20 cellular contexts compared by ENCODE assay signal in genomic region chr1:94395748-94396309, GRCh38.
"Had no signal": no experiment of that assay in that cellular context is flagged by ENCODE, and none has a peak within 500 bp of the region (broad histone marks: within the 10 kb centered on the region; RNA-seq: fewer than 3 reads in every experiment).

No MANE protein-coding gene starts in this region.

- H3K27me3 ChIP-seq: ascending aorta, hepatocyte, sigmoid colon, suprapubic skin had no signal

- H3K4me2 ChIP-seq: hepatocyte had no signal

- H3K4me1 ChIP-seq: ascending aorta, lower lobe of right lung, psoas muscle, sigmoid colon had no signal

- H2AFZ ChIP-seq: hepatocyte had no signal

- H3K36me3 ChIP-seq: ascending aorta, lower lobe of right lung, sigmoid colon, suprapubic skin had no signal

- H3K4me3 ChIP-seq: ascending aorta, hepatocyte, lower lobe of right lung, psoas muscle, sigmoid colon, suprapubic skin had no signal

- H3K27ac ChIP-seq: ascending aorta, hepatocyte, lower lobe of right lung, psoas muscle, sigmoid colon, suprapubic skin, VCaP had no signal

- DNase-seq: activated CD4-positive, alpha-beta T cell treated with anti-CD3 and anti-CD28 coated beads for 36 hours; activated CD8-positive, alpha-beta memory T cell treated with anti-CD3 and anti-CD28 coated beads, Interleukin-2, amount 50 U/mL, for 4 hours; activated CD8-positive, alpha-beta T cell treated with anti-CD3 and anti-CD28 coated beads for 36 hours; activated gamma-delta T cell treated with Interleukin-2 at 50 U/mL for 16 hours; activated naive CD8-positive, alpha-beta T cell treated with anti-CD3 and anti-CD28 coated beads, Interleukin-2, amount 50 U/mL, for 24 hours; activated T-cell treated with anti-CD3 and anti-CD28 coated beads, Interleukin-2, amount 50 U/mL, for 72 hours; cortex of kidney; effector memory CD8-positive, alpha-beta T cell; lower lobe of right lung; natural killer cell; occipital lobe; psoas muscle; sigmoid colon; stimulated activated CD4-positive, alpha-beta T cell treated with anti-CD3 and anti-CD28 coated beads, Interleukin-12 subunit alpha, Interleukin-12 subunit beta, amount 100 ng/mL, for 4 hours; stimulated activated naive CD8-positive, alpha-beta T cell treated with anti-CD3 and anti-CD28 coated beads, Interleukin-15, Interleukin-2, amounts not matched to agents 100 U/mL and 50 U/mL, for 24 hours; T-helper 9 cell had no signal

- ATAC-seq: activated CD4-positive, alpha-beta T cell treated with anti-CD3 and anti-CD28 coated beads for 36 hours; activated CD8-positive, alpha-beta T cell treated with anti-CD3 and anti-CD28 coated beads for 36 hours; activated naive CD8-positive, alpha-beta T cell treated with anti-CD3 and anti-CD28 coated beads, Interleukin-2, amount 50 U/mL, for 24 hours; activated T-cell treated with anti-CD3 and anti-CD28 coated beads, Interleukin-2, amount 50 U/mL, for 72 hours; effector memory CD8-positive, alpha-beta T cell; lower lobe of right lung; natural killer cell; stimulated activated naive CD8-positive, alpha-beta T cell treated with anti-CD3 and anti-CD28 coated beads, Interleukin-15, Interleukin-2, amounts not matched to agents 100 U/mL and 50 U/mL, for 24 hours had no signal

- H3K9me3 ChIP-seq: ascending aorta, lower lobe of right lung, psoas muscle, sigmoid colon, suprapubic skin had no signal

- H3K79me2 ChIP-seq: hepatocyte had no signal
